In genomic region chr1:108913105-108913948, GRCh38 we compare ENCODE assay signal across 1 cellular context.
TF ChIP-seq lines count a peak whose summit lies in the region.

No MANE protein-coding gene starts in this region.

TF ChIP-seq in SK-N-SH treated with all-trans-retinoic acid at 6 μM for 48 hours, 23 proteins besides CTCF, POLR2A, EP300 and RAD21 (continued from another document):
- TF ChIP-seq SNAI2 (CRISPR knock-in tag; IDR thresholded peaks at IDR 0.05), result no peak
